10 cellular contexts compared by ENCODE assay signal in genomic region chr12:116881867-116882507, GRCh38. TPM values are rescaled to one million over a fixed set of nuclear protein-coding genes. Genes with fewer than 3 reads are reported as not detected.
DNase-seq lines count a peak whose midpoint lies in the region; ATAC-seq and TF ChIP-seq lines count a peak whose summit lies in the region.
"Had no signal": no experiment of that assay in that cellular context is flagged by ENCODE, and none has a peak within 500 bp of the region (broad histone marks: within the 10 kb centered on the region; RNA-seq: fewer than 3 reads in every experiment).

No MANE protein-coding gene starts in this region.

- H3K36me3 Mint-ChIP-seq in CD4-positive, alpha-beta T cell (ENCODE audit: low read depth), result no peaks in the 10 kb centered on the region
- no peaks in the 10 kb centered on the region for H3K36me3 Mint-ChIP-seq in activated naive CD8-positive, alpha-beta T cell treated with anti-CD3 and anti-CD28 coated beads, Interleukin-2, amount 50 U/mL, for 24 hours (ENCODE audit: low read depth)
- peaks cover 0 to 2% (median 0%) of the 10 kb centered on the region in 5 donors for H3K36me3 Mint-ChIP-seq in naive thymus-derived CD4-positive, alpha-beta T cell

- no peak for TF ChIP-seq POLR2A in vagina (IDR thresholded peaks at IDR 0.05)

- H3K4me3 Mint-ChIP-seq in CD4-positive, alpha-beta T cell, result peak overlapping the region; percentile 48
- H3K4me3 Mint-ChIP-seq in activated naive CD8-positive, alpha-beta T cell treated with anti-CD3 and anti-CD28 coated beads, Interleukin-2, amount 50 U/mL, for 24 hours, result peak overlapping the region; percentile 38
- peak overlapping the region; percentile 44 to 79 (median 70) for H3K4me3 Mint-ChIP-seq in naive thymus-derived CD4-positive, alpha-beta T cell

- H3K9me3 ChIP-seq in CD4-positive, alpha-beta T cell (ENCODE audit: control insufficient read depth, low read length), result no peaks in the 10 kb centered on the region
- no peaks in the 10 kb centered on the region for H3K9me3 ChIP-seq in HUES48 (ENCODE audit: control insufficient read depth, insufficient read depth, low read length)
- H3K9me3 ChIP-seq in naive thymus-derived CD4-positive, alpha-beta T cell (ENCODE audit: control insufficient read depth in 2 of 3, low read length in 3 of 3), result no peaks in the 10 kb centered on the region
- H3K9me3 ChIP-seq in vagina, result no peaks in the 10 kb centered on the region

- H3K27ac Mint-ChIP-seq in CD4-positive, alpha-beta T cell, result no peak overlapping the region
- H3K27ac Mint-ChIP-seq in activated naive CD8-positive, alpha-beta T cell treated with anti-CD3 and anti-CD28 coated beads, Interleukin-2, amount 50 U/mL, for 24 hours, result no peak overlapping the region
- no peak overlapping the region for H3K27ac Mint-ChIP-seq in naive thymus-derived CD4-positive, alpha-beta T cell

- intact Hi-C loops in CD4-positive, alpha-beta T cell (cut with DNase I, micrococcal nuclease), result loop anchor here in 1 of 2 experiments (2.0 kb wide), 1 partner anchor 179 kb away; no protein-coding TSS in a partner anchor
- intact Hi-C loops in naive thymus-derived CD4-positive, alpha-beta T cell (cut with micrococcal nuclease), result loop anchor here (1.0 to 2.0 kb wide), 3 partner anchors 123 to 179 kb away; no protein-coding TSS in a partner anchor
- intact Hi-C loops in vagina (cut with DNase I), result no loop called here

- H3K4me3 ChIP-seq in HUES48 (ENCODE audit: low read depth, low read length) (peak overlapping the region; percentile 78), vagina (peak overlapping the region in 1 of 2 donors; percentile 46)
- no peak overlapping the region for H3K4me3 ChIP-seq in naive thymus-derived CD4-positive, alpha-beta T cell (ENCODE audit: low read length)

- CTCF ChIA-PET in CD4-positive, alpha-beta T cell (lab: Charles Lee), result no interaction called here
- CTCF ChIA-PET in naive thymus-derived CD4-positive, alpha-beta T cell (lab: Charles Lee), result interaction anchor here (0.6 to 1.3 kb wide), 2 partner anchors 173 to 181 kb away, joined by 3 read pairs; no protein-coding TSS in a partner anchor

- peaks cover 63% of the 10 kb centered on the region for H3K27me3 ChIP-seq in CD4-positive, alpha-beta T cell (ENCODE audit: control insufficient read depth, insufficient read depth, low read length)
- peaks cover 66% of the 10 kb centered on the region for H3K27me3 ChIP-seq in HUES48 (ENCODE audit: control insufficient read depth, insufficient read depth, low read length)
- H3K27me3 ChIP-seq in naive thymus-derived CD4-positive, alpha-beta T cell (ENCODE audit: control insufficient read depth in 2 of 2, insufficient read depth in 2 of 2, low read length in 2 of 2), result peaks cover 0 to 14% of the 10 kb centered on the region in 2 donors
- H3K27me3 ChIP-seq in vagina, result peaks cover 11% of the 10 kb centered on the region

- peaks cover 38% of the 10 kb centered on the region for H3K4me1 Mint-ChIP-seq in CD4-positive, alpha-beta T cell (ENCODE audit: low read depth)
- peaks cover 27% of the 10 kb centered on the region for H3K4me1 Mint-ChIP-seq in activated naive CD8-positive, alpha-beta T cell treated with anti-CD3 and anti-CD28 coated beads, Interleukin-2, amount 50 U/mL, for 24 hours
- peaks cover 28 to 43% (median 37%) of the 10 kb centered on the region in 7 donors for H3K4me1 Mint-ChIP-seq in naive thymus-derived CD4-positive, alpha-beta T cell

- H3K9me3 Mint-ChIP-seq in CD4-positive, alpha-beta T cell, result no peaks in the 10 kb centered on the region
- H3K9me3 Mint-ChIP-seq in activated naive CD8-positive, alpha-beta T cell treated with anti-CD3 and anti-CD28 coated beads, Interleukin-2, amount 50 U/mL, for 24 hours, result no peaks in the 10 kb centered on the region
- peaks cover 0 to 1% (median 0%) of the 10 kb centered on the region in 11 donors for H3K9me3 Mint-ChIP-seq in naive thymus-derived CD4-positive, alpha-beta T cell

- TF ChIP-seq CTCF in CD4-positive, alpha-beta T cell (IDR thresholded peaks at IDR 0.05), result no peak
- no peak for TF ChIP-seq CTCF in vagina (IDR thresholded peaks at IDR 0.05)

- H3K4me1 ChIP-seq in HUES48 (ENCODE audit: control insufficient read depth, insufficient read depth, low read length) (peaks cover 23% of the 10 kb centered on the region), vagina (peaks cover 37% of the 10 kb centered on the region)
- peaks cover 7 to 31% of the 10 kb centered on the region in 2 donors for H3K4me1 ChIP-seq in naive thymus-derived CD4-positive, alpha-beta T cell (ENCODE audit: control insufficient read depth in 2 of 2, insufficient read depth in 2 of 2, low read length in 2 of 2)

- H3K27me3 Mint-ChIP-seq in CD4-positive, alpha-beta T cell, result peaks cover 71% of the 10 kb centered on the region
- H3K27me3 Mint-ChIP-seq in activated naive CD8-positive, alpha-beta T cell treated with anti-CD3 and anti-CD28 coated beads, Interleukin-2, amount 50 U/mL, for 24 hours, result peaks cover 71% of the 10 kb centered on the region
- H3K27me3 Mint-ChIP-seq in naive thymus-derived CD4-positive, alpha-beta T cell, result peaks cover 62 to 84% (median 64%) of the 10 kb centered on the region in 5 donors

- no peak overlapping the region for H3K27ac ChIP-seq in CD4-positive, alpha-beta T cell (ENCODE audit: low read depth, low read length)
- H3K27ac ChIP-seq in HUES48 (ENCODE audit: low read depth, low read length) (no peak overlapping the region), vagina (no peak overlapping the region)
- H3K27ac ChIP-seq in naive thymus-derived CD4-positive, alpha-beta T cell (ENCODE audit: low read depth, low read length), result no peak overlapping the region

- H3K36me3 ChIP-seq in HUES48 (ENCODE audit: control insufficient read depth, insufficient read depth, low read length) (no peaks in the 10 kb centered on the region), vagina (no peaks in the 10 kb centered on the region)
- no peaks in the 10 kb centered on the region for H3K36me3 ChIP-seq in naive thymus-derived CD4-positive, alpha-beta T cell (ENCODE audit: control insufficient read depth in 2 of 3, insufficient read depth in 3 of 3, low read length in 3 of 3)

- POLR2A ChIA-PET in CD4-positive, alpha-beta T cell (lab: Charles Lee), result no interaction called here
- POLR2A ChIA-PET in naive thymus-derived CD4-positive, alpha-beta T cell (lab: Charles Lee), result no interaction called here

- no peak for DNase-seq in CD4-positive, alpha-beta T cell
- no peak for DNase-seq in activated naive CD8-positive, alpha-beta T cell treated with anti-CD3 and anti-CD28 coated beads, Interleukin-2, amount 50 U/mL, for 24 hours
- no peak for DNase-seq in naive thymus-derived CD4-positive, alpha-beta T cell
- DNase-seq in vagina (ENCODE audit: extremely low spot score in 2 of 2) (no peak), HuH-7 (ENCODE audit: low spot score) (no peak)
- no peak for DNase-seq in stimulated activated CD4-positive, alpha-beta T cell treated with anti-CD3 and anti-CD28 coated beads, Interleukin-2, amount 100 ng/mL, for 24 hours
- DNase-seq: T-helper 9 cell had no signal

- H3K9ac ChIP-seq in HUES48 (ENCODE audit: low read depth, low read length), result peak overlapping the region; percentile 62; the same call in 1 of the 2 replicates

- ATAC-seq in CD4-positive, alpha-beta T cell (ENCODE audit: poor library complexity), result no peak
- no peak for ATAC-seq in activated naive CD8-positive, alpha-beta T cell treated with anti-CD3 and anti-CD28 coated beads, Interleukin-2, amount 50 U/mL, for 24 hours
- no peak for ATAC-seq in naive thymus-derived CD4-positive, alpha-beta T cell
- ATAC-seq in GM19035 (IDR thresholded peaks at IDR 0.05; ENCODE audit: unreplicated experiment), result no peak

RNA-seq across cellular contexts. Expression of gene HRK, which starts 0.7 kb away (rescaled TPM):
- not detected for total RNA-seq in CD4-positive, alpha-beta T cell
- total RNA-seq in naive thymus-derived CD4-positive, alpha-beta T cell, result 1 to 10 TPM in 1 of 5 experiments, not detected in 4; 1.1 TPM
- not detected for polyA plus RNA-seq in naive thymus-derived CD4-positive, alpha-beta T cell
- not detected for total RNA-seq in vagina
- total RNA-seq: fibroblast of villous mesenchyme had no signal

RNA-seq across cellular contexts. Expression of gene FBXW8, which starts 28.8 kb away (rescaled TPM):
- 1 to 10 TPM; 6.6 to 7.3 TPM for total RNA-seq in CD4-positive, alpha-beta T cell
- total RNA-seq in naive thymus-derived CD4-positive, alpha-beta T cell, result 10 to 100 TPM; 10.8 to 13.2 (median 12.6) TPM
- 1 to 10 TPM; 4.8 to 8.4 TPM for polyA plus RNA-seq in naive thymus-derived CD4-positive, alpha-beta T cell
- total RNA-seq in vagina, result 13.8 TPM
